In genomic region chr6:107488875-107489635, GRCh38 we compare ENCODE assay signal across 8 cellular contexts. TPM values are rescaled to one million over a fixed set of nuclear protein-coding genes. Genes with fewer than 3 reads are reported as not detected.
DNase-seq lines count a peak whose midpoint lies in the region; ATAC-seq and TF ChIP-seq lines count a peak whose summit lies in the region.

No MANE protein-coding gene starts in this region.

- CTCF ChIA-PET in A673 (lab: Charles Lee) = interaction anchor here (0.6 kb wide), 1 partner anchor 356 kb away, joined by 3 read pairs; no protein-coding TSS in a partner anchor

- H3K27ac Mint-ChIP-seq in progenitor cell of endocrine pancreas = peak overlapping the region; percentile 80

- H3K4me1 Mint-ChIP-seq in progenitor cell of endocrine pancreas (ENCODE audit: low read depth) = peaks cover 14% of the 10 kb centered on the region

- H3K9me3 Mint-ChIP-seq in progenitor cell of endocrine pancreas (ENCODE audit: low read depth) = no peaks in the 10 kb centered on the region

- POLR2A ChIA-PET in A673 (lab: Charles Lee; ENCODE audit: low non-redundant PET) = no interaction called here

- H3K27ac ChIP-seq in A673 (ENCODE audit: low read depth, low read length, poor library complexity, severe bottlenecking) (no peak overlapping the region), right cardiac atrium (ENCODE audit: low read length) (peak overlapping the region; percentile 4)

- H3K27me3 ChIP-seq in A673 (replicated peaks; ENCODE audit: insufficient read depth, low read depth, low read length, poor library complexity) (peaks cover 38% of the 10 kb centered on the region), right cardiac atrium (ENCODE audit: control insufficient read depth, insufficient read depth) (no peaks in the 10 kb centered on the region)

- DNase-seq in A673 (ENCODE audit: low spot score) (peak; percentile 38), NCI-H774 (lab: John Stamatoyannopoulos, UW) (peak; percentile 67), amygdala (lab: John Stamatoyannopoulos, UW) (peak in 34 of 56 donors; percentile 13 to 70 (median 39)), right cardiac atrium (peak; percentile 56 to 81 (median 80)), progenitor cell of endocrine pancreas (ENCODE audit: low spot score, unreplicated experiment) (peak; percentile 20)

- H3K4me1 ChIP-seq in A673 (ENCODE audit: insufficient read depth, low read length, poor library complexity, severe bottlenecking) (peaks cover 14% of the 10 kb centered on the region), right cardiac atrium (ENCODE audit: control insufficient read depth, insufficient read depth, low read length) (peaks cover 2% of the 10 kb centered on the region)

- no TSS peak for BruUV-seq in A673 (replicated peaks; lab: Mats Ljungman, UMichigan)

- TF ChIP-seq CTCF in A673 (conservative IDR thresholded peaks at IDR 0.05; ENCODE audit: low read depth, low read length) (no peak), progenitor cell of endocrine pancreas (IDR thresholded peaks at IDR 0.05; ENCODE audit: unreplicated experiment) (no peak)

- ATAC-seq in GM18498 (IDR thresholded peaks at IDR 0.05; ENCODE audit: unreplicated experiment) (peak; percentile 13), right cardiac atrium (peak; percentile 44 to 57), HG03521 (IDR thresholded peaks at IDR 0.05; ENCODE audit: unreplicated experiment) (no peak), GM21381 (IDR thresholded peaks at IDR 0.05; ENCODE audit: unreplicated experiment) (no peak)

- H3K36me3 Mint-ChIP-seq in progenitor cell of endocrine pancreas (ENCODE audit: insufficient read depth) = no peaks in the 10 kb centered on the region

- peak overlapping the region; percentile 80 for H3K4me3 Mint-ChIP-seq in progenitor cell of endocrine pancreas (ENCODE audit: low read depth)

- intact Hi-C loops in A673 (cut with micrococcal nuclease; ENCODE audit: unreplicated experiment) = loop anchor here (10.0 kb wide), 1 partner anchor 166 kb away; no protein-coding TSS in a partner anchor
- intact Hi-C loops in right cardiac atrium (cut with DNase I) = loop anchor here in 2 of 4 donors (10.0 kb wide), 2 partner anchors 156 to 216 kb away; no protein-coding TSS in a partner anchor

- no peaks in the 10 kb centered on the region for H3K36me3 ChIP-seq in A673 (ENCODE audit: insufficient read depth, low read length, poor library complexity, severe bottlenecking)

- peaks cover 48% of the 10 kb centered on the region for H3K27me3 Mint-ChIP-seq in progenitor cell of endocrine pancreas

- WGBS in right cardiac atrium = under 1% methylated on average over 51 of the region's 51 CpGs

- H3K4me3 ChIP-seq in A673 (ENCODE audit: low read depth, low read length, poor library complexity, severe bottlenecking) (peak overlapping the region; percentile 68), right cardiac atrium (ENCODE audit: low read length) (peak overlapping the region; percentile 91)

- H3K9me3 ChIP-seq in A673 (ENCODE audit: low read depth, low read length, poor library complexity, severe bottlenecking) (no peaks in the 10 kb centered on the region), right cardiac atrium (ENCODE audit: control insufficient read depth, low read length) (no peaks in the 10 kb centered on the region)

RNA-seq across cellular contexts. Expression of gene SOBP, which starts 0.9 kb away (rescaled TPM):
- 3.3 TPM in 2 replicates for total RNA-seq in A673 (2021)
- total RNA-seq in right cardiac atrium = 10 to 100 TPM; 17.5 to 20.6 (median 18.5) TPM
- 10.4 TPM for polyA plus RNA-seq in right cardiac atrium
- total RNA-seq in progenitor cell of endocrine pancreas = 15.4 and 17.0 TPM in 2 replicates

RNA-seq across cellular contexts. Expression of gene PDSS2, which starts 29.7 kb away (rescaled TPM):
- 15.8 and 16.1 TPM in 2 replicates for total RNA-seq in A673 (2021)
- 10 to 100 TPM; 12.5 to 15.5 (median 14.1) TPM for total RNA-seq in right cardiac atrium
- 10.0 TPM for polyA plus RNA-seq in right cardiac atrium
- 12.5 and 12.8 TPM in 2 replicates for total RNA-seq in progenitor cell of endocrine pancreas

Comparison
In these comparisons a context has a peak if more than half of its experiments do, and no peak if none do; other contexts are left out.
1. DNase-seq: peak in every context shown above with its lines; median percentile 80 in right cardiac atrium; 67 in NCI-H774; 39 in amygdala; 38 in A673; 20 in progenitor cell of endocrine pancreas.
2. ATAC-seq: peak in GM18498 (single experiment) and right cardiac atrium (2 of 2); none in HG03521 (single experiment) and GM21381 (single experiment).